In the genomic region with DNA sequence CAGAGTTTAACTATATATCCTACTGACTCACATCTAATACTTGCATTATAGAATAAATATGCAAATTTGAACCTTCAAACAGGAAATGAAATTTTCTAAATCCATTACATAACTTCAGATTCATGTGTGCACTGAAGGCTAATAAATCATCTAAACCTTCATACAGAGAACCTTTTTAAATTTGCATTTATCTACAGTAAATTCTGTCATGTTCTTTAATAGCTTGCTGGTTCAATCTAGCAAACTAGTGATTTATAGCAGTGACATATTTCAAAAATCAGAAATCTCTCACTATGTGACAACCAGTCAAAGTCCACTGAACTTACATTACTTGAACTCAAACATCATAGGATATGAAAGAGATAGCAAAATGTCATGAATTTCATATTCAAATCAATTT, we compare ENCODE assay signal across 22 cellular contexts.
"Had no signal": no experiment of that assay in that cellular context is flagged by ENCODE, and none has a peak within 500 bp of the region (broad histone marks: within the 10 kb centered on the region; RNA-seq: fewer than 3 reads in every experiment).

No MANE protein-coding gene starts in this region.

- H3K27ac ChIP-seq: colonic mucosa, dorsolateral prefrontal cortex, esophagus muscularis mucosa, hepatocyte, pancreas, psoas muscle, tibial artery had no signal

- H3K4me1 ChIP-seq: psoas muscle had no signal

- ATAC-seq: stimulated activated effector memory CD8-positive, alpha-beta T cell treated with anti-CD3 and anti-CD28 coated beads, Interleukin-12 subunit alpha, Interleukin-12 subunit beta, amount 100 ng/mL, for 72 hours; stimulated activated naive CD8-positive, alpha-beta T cell treated with anti-CD3 and anti-CD28 coated beads, Interleukin-15, amount 100 ng/mL, for 72 hours; WTC11 had no signal

- H3K36me3 ChIP-seq: colonic mucosa, esophagus muscularis mucosa, pancreas, tibial artery had no signal

- H2AFZ ChIP-seq: hepatocyte had no signal

- DNase-seq: activated CD4-positive, alpha-beta T cell treated with anti-CD3 and anti-CD28 coated beads for 4 hours; activated CD4-positive, alpha-beta T cell treated with anti-CD3 and anti-CD28 coated beads, Interleukin-2, amount 50 U/mL, for 48 hours; activated naive CD4-positive, alpha-beta T cell treated with Interleukin-2 at 50 U/mL for 16 hours; activated naive CD8-positive, alpha-beta T cell treated with anti-CD3 and anti-CD28 coated beads for 36 hours; activated T-cell treated with anti-CD3 and anti-CD28 coated beads, Interleukin-2, amount 50 U/mL, for 48 hours; colonic mucosa; dorsolateral prefrontal cortex; glutamatergic neuron; immature natural killer cell; kidney glomerular epithelial cell; left ventricle myocardium superior; pancreas; psoas muscle; right cardiac atrium; stimulated activated CD4-positive, alpha-beta T cell treated with anti-CD3 and anti-CD28 coated beads, Interleukin-1b, Interleukin-23, amount 100 ng/mL, for 48 hours; stimulated activated naive CD8-positive, alpha-beta T cell treated with anti-CD3 and anti-CD28 coated beads, Interleukin-15, amount 100 ng/mL, for 72 hours; T1000; tibial artery had no signal

- H3K4me3 ChIP-seq: colonic mucosa, dorsolateral prefrontal cortex, esophagus muscularis mucosa, hepatocyte, pancreas, psoas muscle, tibial artery had no signal

- H3K9me3 ChIP-seq: colonic mucosa, esophagus muscularis mucosa, pancreas, tibial artery had no signal

- H3K27me3 ChIP-seq: colonic mucosa, dorsolateral prefrontal cortex, esophagus muscularis mucosa, hepatocyte, pancreas, tibial artery had no signal

- H3K4me2 ChIP-seq: hepatocyte had no signal
